ENCODE assay signal across 11 cellular contexts in genomic region chr19:17863520-17864182, GRCh38. TPM values are rescaled to one million over a fixed set of nuclear protein-coding genes. Genes with fewer than 3 reads are reported as not detected.
DNase-seq lines count a peak whose midpoint lies in the region; TF ChIP-seq lines count a peak whose summit lies in the region.
"Had no signal": no experiment of that assay in that cellular context is flagged by ENCODE, and none has a peak within 500 bp of the region (broad histone marks: within the 10 kb centered on the region; RNA-seq: fewer than 3 reads in every experiment).

No MANE protein-coding gene starts in this region.

- H3K4me3 ChIP-seq in SK-N-MC, result no peak overlapping the region
- H3K4me3 ChIP-seq in endodermal cell (ENCODE audit: low read length), result no peak overlapping the region

- H3K4me1 Mint-ChIP-seq in endodermal cell (peaks cover 12% of the 10 kb centered on the region), type B pancreatic cell (ENCODE audit: unreplicated experiment) (peaks cover 16% of the 10 kb centered on the region)

- peak; percentile 15 for DNase-seq in stimulated activated CD4-positive, alpha-beta T cell treated with anti-CD3 and anti-CD28 coated beads, Interleukin-15, amount 100 ng/mL, for 24 hours
- DNase-seq in stimulated activated CD4-positive, alpha-beta T cell treated with anti-CD3 and anti-CD28 coated beads, Interleukin-2, amount 100 ng/mL, for 48 hours, result no peak
- DNase-seq in SK-N-MC (ENCODE audit: low read depth, low spot score) (no peak), endodermal cell (peak; percentile 53), type B pancreatic cell (ENCODE audit: extremely low spot score, unreplicated experiment) (no peak), DMS79 treated with DMSO at 0.1 percent for 48 hours (lab: John Stamatoyannopoulos, UW) (no peak), posterior vena cava (ENCODE audit: low spot score) (no peak)
- DNase-seq in activated CD4-positive, CD25-positive, alpha-beta regulatory T cell (lab: John Stamatoyannopoulos, UW), result no peak
- DNase-seq: activated CD4-positive, alpha-beta T cell treated with anti-CD3 and anti-CD28 coated beads, Interleukin-2, amount 10 ng/mL, durations not matched to agents 7 days and 5 days; mesendoderm; NCI-H2227 treated with DMSO at 0.1 percent for 48 hours had no signal

- H3K27ac Mint-ChIP-seq in endodermal cell, result peak overlapping the region; percentile 79
- H3K27ac Mint-ChIP-seq in type B pancreatic cell, result no peak overlapping the region
- H3K27ac Mint-ChIP-seq: activated CD4-positive, alpha-beta T cell treated with anti-CD3 and anti-CD28 coated beads, Interleukin-2, amount 10 ng/mL, durations not matched to agents 7 days and 5 days had no signal

- H3K9me3 Mint-ChIP-seq in endodermal cell (no peaks in the 10 kb centered on the region), type B pancreatic cell (no peaks in the 10 kb centered on the region)
- H3K9me3 Mint-ChIP-seq: activated CD4-positive, alpha-beta T cell treated with anti-CD3 and anti-CD28 coated beads, Interleukin-2, amount 10 ng/mL, durations not matched to agents 7 days and 5 days had no signal

- peaks cover 46% of the 10 kb centered on the region for H3K36me3 Mint-ChIP-seq in endodermal cell (ENCODE audit: low read depth)
- H3K36me3 Mint-ChIP-seq in type B pancreatic cell, result peaks cover 21% of the 10 kb centered on the region

- intact Hi-C loops in posterior vena cava (cut with DNase I), result loop anchor here (5.0 to 10.0 kb wide), 3 partner anchors 74 to 134 kb away; no protein-coding TSS in a partner anchor

- H3K36me3 ChIP-seq in SK-N-MC (ENCODE audit: insufficient read depth, low read length) (peaks cover 45% of the 10 kb centered on the region), endodermal cell (ENCODE audit: control insufficient read depth, insufficient read depth, low read length) (peaks cover 43% of the 10 kb centered on the region)

- 94 to 98% methylated on average over 6 to 8 of the region's 8 CpGs for WGBS in endodermal cell (ENCODE audit: insufficient coverage in 1 of 2, insufficient read length in 1 of 2), 2 experiments

- H3K27me3 Mint-ChIP-seq in endodermal cell (ENCODE audit: insufficient read depth) (no peaks in the 10 kb centered on the region), type B pancreatic cell (peaks cover 9% of the 10 kb centered on the region)
- H3K27me3 Mint-ChIP-seq: activated CD4-positive, alpha-beta T cell treated with anti-CD3 and anti-CD28 coated beads, Interleukin-2, amount 10 ng/mL, durations not matched to agents 7 days and 5 days had no signal

- H3K27ac ChIP-seq in SK-N-MC (peak overlapping the region; percentile 35; the same call in 1 of the 2 replicates), endodermal cell (ENCODE audit: low read depth, low read length) (no peak overlapping the region)

- H3K4me1 ChIP-seq in endodermal cell (ENCODE audit: control insufficient read depth, insufficient read depth, low read length), result no peaks in the 10 kb centered on the region

- TF ChIP-seq CTCF in endodermal cell (conservative IDR thresholded peaks at IDR 0.05) (no peak), type B pancreatic cell (conservative IDR thresholded peaks at IDR 0.05) (no peak)

- no peaks in the 10 kb centered on the region for H3K27me3 ChIP-seq in endodermal cell (ENCODE audit: control insufficient read depth, insufficient read depth, low read length, poor library complexity, severe bottlenecking)

- H3K9me3 ChIP-seq in SK-N-MC (ENCODE audit: low read depth, low read length), result no peaks in the 10 kb centered on the region
- H3K9me3 ChIP-seq in endodermal cell (ENCODE audit: control insufficient read depth, low read length), result no peaks in the 10 kb centered on the region

- H3K9ac ChIP-seq in SK-N-MC (ENCODE audit: insufficient read length) (no peak overlapping the region), endodermal cell (ENCODE audit: extremely low read depth, low read length, poor library complexity, severe bottlenecking) (no peak overlapping the region)

- no peak overlapping the region for H3K4me3 Mint-ChIP-seq in endodermal cell
- H3K4me3 Mint-ChIP-seq in type B pancreatic cell, result peak overlapping the region; percentile 69
- H3K4me3 Mint-ChIP-seq: activated CD4-positive, alpha-beta T cell treated with anti-CD3 and anti-CD28 coated beads, Interleukin-2, amount 10 ng/mL, durations not matched to agents 7 days and 5 days had no signal

RNA-seq across cellular contexts. Expression of gene RPL18A, which starts 3.9 kb away (rescaled TPM):
- total RNA-seq in endodermal cell (1,000 to 10,000 TPM; 1,886 to 2,166 TPM), type B pancreatic cell (ENCODE audit: low replicate concordance) (2,506 and 2,537 TPM in 2 replicates), posterior vena cava (1,000 to 10,000 TPM; 1,284 to 1,308 TPM)
- 2,294 TPM for polyA plus RNA-seq in endodermal cell (2013, experiment 1 of 2)
- 2,156 TPM for polyA plus RNA-seq in endodermal cell (2013, experiment 2 of 2)

RNA-seq across cellular contexts. Expression of gene SLC5A5, which starts 8.1 kb away (rescaled TPM):
- total RNA-seq in endodermal cell (under 1 TPM in 1 of 2 donors, not detected in 1; 0.15 TPM), type B pancreatic cell (ENCODE audit: low replicate concordance) (0.75 and 2.3 TPM in 2 replicates), posterior vena cava (not detected)
- polyA plus RNA-seq in endodermal cell (2013, experiment 1 of 2), result 0.14 TPM
- 0.37 TPM for polyA plus RNA-seq in endodermal cell (2013, experiment 2 of 2)

RNA-seq across cellular contexts. Expression of gene JAK3, which starts 15.9 kb away (rescaled TPM):
- total RNA-seq in endodermal cell, result 1 to 10 TPM; 2.8 to 3.2 TPM
- polyA plus RNA-seq in endodermal cell (2013, experiment 1 of 2), result 2.7 TPM
- 3.0 TPM for polyA plus RNA-seq in endodermal cell (2013, experiment 2 of 2)
- 1.4 and 4.3 TPM in 2 replicates for total RNA-seq in type B pancreatic cell (ENCODE audit: low replicate concordance)
- 1 to 10 TPM; 6.6 to 8.8 TPM for total RNA-seq in posterior vena cava

RNA-seq across cellular contexts. Expression of gene INSL3, which starts 42.3 kb away (rescaled TPM):
- total RNA-seq in endodermal cell (under 1 TPM in 1 of 2 donors, not detected in 1; 0.80 TPM), type B pancreatic cell (ENCODE audit: low replicate concordance) (not detected in 2 replicates), posterior vena cava (not detected)
- not detected for polyA plus RNA-seq in endodermal cell (2013, experiment 1 of 2)
- not detected for polyA plus RNA-seq in endodermal cell (2013, experiment 2 of 2)

Comparison
In these comparisons a context has a peak if more than half of its experiments do, and no peak if none do; other contexts are left out.
1. DNase-seq: peak in stimulated activated CD4-positive, alpha-beta T cell treated with anti-CD3 and anti-CD28 coated beads, Interleukin-15, amount 100 ng/mL, for 24 hours (single experiment) and endodermal cell (single experiment); none in stimulated activated CD4-positive, alpha-beta T cell treated with anti-CD3 and anti-CD28 coated beads, Interleukin-2, amount 100 ng/mL, for 48 hours (0 of 2), SK-N-MC (single experiment), type B pancreatic cell (single experiment), DMS79 treated with DMSO at 0.1 percent for 48 hours (single experiment), activated CD4-positive, CD25-positive, alpha-beta regulatory T cell (0 of 4) and posterior vena cava (single experiment).